18 cellular contexts compared by ENCODE assay signal in the genomic region with DNA sequence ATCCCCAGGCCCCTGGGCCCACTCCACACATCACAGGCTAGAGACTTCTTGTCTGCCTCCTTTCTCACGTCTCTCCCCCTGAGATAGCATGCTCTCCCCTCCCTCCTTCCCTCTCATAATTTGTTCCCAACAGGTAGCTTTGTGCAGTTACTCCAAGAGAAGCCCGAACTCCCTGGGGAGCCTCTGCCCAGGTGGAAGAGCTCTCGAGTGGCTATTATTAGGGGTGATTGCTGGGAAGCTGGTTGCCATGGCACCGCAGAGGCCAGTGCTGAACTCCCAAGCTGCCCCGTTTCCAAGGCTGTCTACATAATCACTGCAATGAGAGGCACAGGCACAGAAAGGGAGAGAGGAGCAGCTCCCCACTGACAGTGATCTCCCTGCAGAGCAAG.
DNase-seq lines count a peak whose midpoint lies in the region; ATAC-seq, FAIRE-seq and TF ChIP-seq lines count a peak whose summit lies in the region.
"Had no signal": no experiment of that assay in that cellular context is flagged by ENCODE, and none has a peak within 500 bp of the region (broad histone marks: within the 10 kb centered on the region; RNA-seq: fewer than 3 reads in every experiment).

No MANE protein-coding gene starts in this region.

- H3K18ac ChIP-seq in H1 (ENCODE audit: extremely low read depth, low read length), result no peak overlapping the region

- H3K4me1 ChIP-seq in H1 (replicated peaks in 1 of 4; ENCODE audit: control insufficient read depth in 3 of 4, insufficient read depth in 4 of 4, low read length in 3 of 4), result peaks cover 3 to 13% (median 6%) of the 10 kb centered on the region in 4 experiments; a peak in 6 of 7 replicates
- H3K4me1 ChIP-seq: left lung had no signal

- H3K79me2 ChIP-seq in H1 (ENCODE audit: control insufficient read depth in 1 of 2, insufficient read depth in 2 of 2, low read length in 2 of 2), result no peaks in the 10 kb centered on the region

- H3K4ac ChIP-seq in H1 (replicated peaks; ENCODE audit: insufficient read length, low read depth, low read length), result no peak overlapping the region

- ATAC-seq in activated CD4-positive, CD25-positive, alpha-beta regulatory T cell treated with anti-CD3 and anti-CD28 coated beads, Interleukin-2, amount 50 U/mL, for 24 hours, result no peak
- ATAC-seq in HG02870 (IDR thresholded peaks at IDR 0.05; ENCODE audit: unreplicated experiment), result no peak
- ATAC-seq: CD8-positive, alpha-beta T cell; left lung had no signal

- H3K27me3 ChIP-seq in H1 (replicated peaks in 1 of 4; ENCODE audit: control insufficient read depth in 3 of 4, extremely low read depth in 1 of 4, insufficient read depth in 3 of 4, low read length in 3 of 4), result no peaks in the 10 kb centered on the region
- H3K27me3 ChIP-seq: left lung had no signal

- no peak overlapping the region for H3K27ac Mint-ChIP-seq in progenitor cell of endocrine pancreas
- H3K27ac Mint-ChIP-seq: activated T-helper 2 cell treated with anti-CD3 and anti-CD28 coated beads, Interferon-gamma antibody, Interleukin-2, Interleukin-4, amounts not matched to agents 10 μg/mL and 5 μg/mL and 100 μg/mL, durations not matched to agents 14 hours and 24 hours and 36 hours; CD8-positive, alpha-beta T cell had no signal

- no peak for TF ChIP-seq RAD21 in H1 (IDR thresholded peaks at IDR 0.05 in 1 of 2, conservative IDR thresholded peaks at IDR 0.05 in 1 of 2; ENCODE audit: low read depth in 2 of 2, low read length in 2 of 2)

- H2BK20ac ChIP-seq in H1 (ENCODE audit: low read length), result no peak overlapping the region

- no peak overlapping the region for H3K14ac ChIP-seq in H1 (ENCODE audit: insufficient read length)

- TF ChIP-seq POLR2A in H1 (IDR thresholded peaks at IDR 0.05; ENCODE audit: control extremely low read depth in 1 of 2, low read depth in 2 of 2, low read length in 2 of 2), result no peak

- no peaks in the 10 kb centered on the region for H3K79me1 ChIP-seq in H1 (ENCODE audit: low read depth, low read length)

- H2BK120ac ChIP-seq in H1 (replicated peaks; ENCODE audit: low read depth, low read length), result no peak overlapping the region

- H4K20me1 ChIP-seq in H1 (replicated peaks in 1 of 2; ENCODE audit: control insufficient read depth in 1 of 2, insufficient read depth in 2 of 2, low read length in 2 of 2), result no peaks in the 10 kb centered on the region

- 64% methylated on average over 5 of the region's 5 CpGs; no CpG with 5 or more reads in 1 of the 2 experiments for WGBS in H1 (ENCODE audit: extremely low coverage in 1 of 2, insufficient coverage in 1 of 2, insufficient read length in 1 of 2, insufficient replicate concordance in 2 of 2, low coverage in 1 of 2, low lambda C conversion rate in 2 of 2, missing lambda C conversion rate in 1 of 2), 2 experiments

- H3K4me3 ChIP-seq in H1 (ENCODE audit: extremely low read depth in 1 of 4, insufficient read depth in 2 of 4, low read depth in 3 of 4, low read length in 4 of 4), result no peak overlapping the region
- H3K4me3 ChIP-seq: left lung, PC-9, thoracic aorta had no signal

- H3K36me3 Mint-ChIP-seq in progenitor cell of endocrine pancreas (ENCODE audit: insufficient read depth), result peaks cover 4% of the 10 kb centered on the region

- H4K8ac ChIP-seq in H1 (ENCODE audit: extremely low read depth, insufficient read depth, low read length), result no peak overlapping the region

- no peak overlapping the region for H3K23ac ChIP-seq in H1 (ENCODE audit: insufficient read length)

- peak overlapping the region in 1 of 2 experiments; percentile 47; a peak in 1 of 4 replicates for H3K4me2 ChIP-seq in H1 (ENCODE audit: insufficient read depth in 1 of 2, low read depth in 2 of 2, low read length in 2 of 2)
- H3K4me2 ChIP-seq: PC-9 had no signal

- POLR2A ChIA-PET in H1 (lab: Charles Lee; ENCODE audit: partially characterized antibody), result interaction anchor here (1.1 to 1.4 kb wide), 2 partner anchors 11 to 274 kb away, joined by 3 to 5 read pairs; no protein-coding TSS in a partner anchor

- 0 out of 7 replicates have a peak overlapping the region, but pooled peaks of 1 of the 4 experiments have one; percentile 6 for H3K9ac ChIP-seq in H1 (replicated peaks in 1 of 4; ENCODE audit: extremely low read depth in 1 of 4, low read depth in 3 of 4, low read length in 3 of 4)

- CTCF ChIA-PET in H1 (lab: Charles Lee; ENCODE audit: partially characterized antibody), result interaction anchor here (0.7 to 2.3 kb wide), 15 partner anchors 13 to 771 kb away, joined by 3 to 11 read pairs (median 4); no protein-coding TSS in a partner anchor

- H3K27me3 Mint-ChIP-seq in progenitor cell of endocrine pancreas, result peaks cover 9% of the 10 kb centered on the region

- H2AK5ac ChIP-seq in H1 (ENCODE audit: low read depth, low read length), result peak overlapping the region; percentile 32; the same call in 1 of the 2 replicates

- no peak for TF ChIP-seq CTCF in H1 (IDR thresholded peaks at IDR 0.05; ENCODE audit: control extremely low read depth in 1 of 3, insufficient read depth in 1 of 3, low read depth in 1 of 3, low read length in 3 of 3)
- no peak for TF ChIP-seq CTCF in progenitor cell of endocrine pancreas (IDR thresholded peaks at IDR 0.05; ENCODE audit: unreplicated experiment)

- no peak overlapping the region for H4K5ac ChIP-seq in H1 (ENCODE audit: insufficient read length, low read depth, low read length)

- H3K27ac ChIP-seq in H1 (ENCODE audit: low read depth, low read length), result no peak overlapping the region
- H3K27ac ChIP-seq: HL-60, left lung, PC-9, thoracic aorta had no signal

- H4K91ac ChIP-seq in H1 (replicated peaks; ENCODE audit: insufficient read length, low read length), result no peak overlapping the region

- H3K9me3 Mint-ChIP-seq in progenitor cell of endocrine pancreas (ENCODE audit: low read depth), result peaks cover 15% of the 10 kb centered on the region
- H3K9me3 Mint-ChIP-seq: activated T-helper 2 cell treated with anti-CD3 and anti-CD28 coated beads, Interferon-gamma antibody, Interleukin-2, Interleukin-4, amounts not matched to agents 10 μg/mL and 5 μg/mL and 100 μg/mL, durations not matched to agents 14 hours and 24 hours and 36 hours had no signal

- DNase-seq in COLO668 (lab: John Stamatoyannopoulos, UW; ENCODE audit: unreplicated experiment) (peak; percentile 64), NCI-H1436 (lab: John Stamatoyannopoulos, UW) (peak; percentile 95), NCI-H510A treated with DMSO at 0.1 percent for 48 hours (lab: John Stamatoyannopoulos, UW) (peak; percentile 8), H1 (ENCODE audit: low read depth in 1 of 2, low spot score in 2 of 2) (peak; percentile 3 to 48), progenitor cell of endocrine pancreas (ENCODE audit: low spot score, unreplicated experiment) (no peak)
- no peak for DNase-seq in stimulated activated CD4-positive, alpha-beta T cell treated with anti-CD3 and anti-CD28 coated beads, Interleukin-4, amount 100 ng/mL, for 24 hours
- DNase-seq: amniotic stem cell; CD8-positive, alpha-beta T cell; cortex of kidney; KBM-7; left lung; NCI-H2029; PC-9 had no signal

- FAIRE-seq in H1 (lab: Jason Lieb, UNC), result no peak

- no peak overlapping the region for H3K4me3 Mint-ChIP-seq in progenitor cell of endocrine pancreas (ENCODE audit: low read depth)
- H3K4me3 Mint-ChIP-seq: CD8-positive, alpha-beta T cell had no signal

- peaks cover under 1 to 6% of the 10 kb centered on the region in 2 experiments; a peak in 2 of 4 replicates for H3K9me3 ChIP-seq in H1 (ENCODE audit: insufficient read depth in 2 of 2, low read depth in 1 of 2, low read length in 1 of 2)

- H2AFZ ChIP-seq in H1 (ENCODE audit: low read length), result no peak overlapping the region
- H2AFZ ChIP-seq: PC-9 had no signal

- no peak overlapping the region for H2BK5ac ChIP-seq in H1 (ENCODE audit: low read depth, low read length)

- no peak overlapping the region for H3K56ac ChIP-seq in H1 (replicated peaks; ENCODE audit: insufficient read length, low read depth, low read length)

- no peak for TF ChIP-seq EP300 in H1 (IDR thresholded peaks at IDR 0.05; ENCODE audit: borderline replicate concordance in 1 of 2, low read depth in 2 of 2, low read length in 2 of 2)

- H3K4me1 Mint-ChIP-seq in progenitor cell of endocrine pancreas (ENCODE audit: low read depth), result peaks cover 18% of the 10 kb centered on the region

- H2BK15ac ChIP-seq in H1 (ENCODE audit: low read length), result peak overlapping the region; percentile 90; the same call in 1 of the 2 replicates

- no peaks in the 10 kb centered on the region for H3K36me3 ChIP-seq in H1 (ENCODE audit: control insufficient read depth in 2 of 4, insufficient read depth in 4 of 4, low read length in 3 of 4)
- H3K36me3 ChIP-seq: left lung, thoracic aorta had no signal

- H3K23me2 ChIP-seq in H1 (ENCODE audit: low read depth, low read length), result no peaks in the 10 kb centered on the region

- H2BK12ac ChIP-seq in H1 (ENCODE audit: low read depth, low read length), result no peak overlapping the region

TF ChIP-seq in H1, 55 proteins besides CTCF, POLR2A, EP300 and RAD21:
- TF ChIP-seq SIN3A (conservative IDR thresholded peaks at IDR 0.05 in 1 of 2, IDR thresholded peaks at IDR 0.05 in 1 of 2; ENCODE audit: low read depth in 1 of 2, low read length in 2 of 2) (no peak), KDM4A (IDR thresholded peaks at IDR 0.05; ENCODE audit: low read depth, low read length, severe bottlenecking) (no peak), YY1 (IDR thresholded peaks at IDR 0.05; ENCODE audit: low read depth, low read length) (no peak), SP4 (IDR thresholded peaks at IDR 0.05; ENCODE audit: low read length) (no peak), CEBPB (IDR thresholded peaks at IDR 0.05; ENCODE audit: low read depth, low read length) (no peak), TAF7 (optimal IDR thresholded peaks at IDR 0.05; ENCODE audit: borderline replicate concordance, low read depth, low read length) (no peak), BCL11A (IDR thresholded peaks at IDR 0.05; ENCODE audit: low read depth in 2 of 2, low read length in 2 of 2) (no peak), SRF (IDR thresholded peaks at IDR 0.05; ENCODE audit: low read depth, low read length) (no peak), SIX5 (IDR thresholded peaks at IDR 0.05; ENCODE audit: low read depth, low read length) (no peak), CTBP2 (IDR thresholded peaks at IDR 0.05; ENCODE audit: borderline replicate concordance, insufficient read depth, insufficient read length, low read length) (no peak), SP2 (IDR thresholded peaks at IDR 0.05; ENCODE audit: low read length) (no peak), SP1 (IDR thresholded peaks at IDR 0.05; ENCODE audit: low read depth, low read length) (no peak), ZNF274 (IDR thresholded peaks at IDR 0.05; ENCODE audit: borderline replicate concordance, extremely low read depth, low read length) (no peak), HDAC6 (IDR thresholded peaks at IDR 0.05; ENCODE audit: low read depth, low read length) (no peak)
- TF ChIP-seq, protein P1, sequence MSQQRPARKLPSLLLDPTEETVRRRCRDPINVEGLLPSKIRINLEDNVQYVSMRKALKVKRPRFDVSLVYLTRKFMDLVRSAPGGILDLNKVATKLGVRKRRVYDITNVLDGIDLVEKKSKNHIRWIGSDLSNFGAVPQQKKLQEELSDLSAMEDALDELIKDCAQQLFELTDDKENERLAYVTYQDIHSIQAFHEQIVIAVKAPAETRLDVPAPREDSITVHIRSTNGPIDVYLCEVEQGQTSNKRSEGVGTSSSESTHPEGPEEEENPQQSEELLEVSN (IDR thresholded peaks at IDR 0.05), result no peak

Comparison
In these comparisons a context has a peak if more than half of its experiments do, and no peak if none do; other contexts are left out.
1. DNase-seq: peak in COLO668 (single experiment), NCI-H1436 (single experiment), NCI-H510A treated with DMSO at 0.1 percent for 48 hours (single experiment) and H1 (2 of 2); none in stimulated activated CD4-positive, alpha-beta T cell treated with anti-CD3 and anti-CD28 coated beads, Interleukin-4, amount 100 ng/mL, for 24 hours (single experiment) and progenitor cell of endocrine pancreas (single experiment).